In the genomic region with DNA sequence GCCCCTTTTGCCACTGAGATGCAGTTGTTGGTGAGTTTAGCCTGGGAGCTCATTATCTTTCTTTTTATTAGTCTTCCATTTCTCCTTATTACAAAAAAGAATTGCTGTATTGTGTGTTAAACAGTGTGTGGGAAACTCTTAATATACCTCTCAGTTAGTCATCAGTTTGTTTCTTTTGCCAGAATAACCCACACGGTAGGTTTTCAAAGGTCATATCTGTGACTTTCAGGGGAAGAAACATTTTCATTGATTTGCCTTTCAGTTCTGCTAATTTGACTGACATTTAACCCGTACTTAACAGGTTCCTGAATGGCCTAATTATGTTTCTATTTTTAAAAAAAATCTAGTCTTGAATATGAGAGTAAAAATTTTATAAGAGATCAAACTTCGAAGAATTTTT, we compare ENCODE assay signal across 1 cellular context.
TF ChIP-seq lines count a peak whose summit lies in the region.

No MANE protein-coding gene starts in this region.

TF ChIP-seq in GM12878, 131 proteins besides CTCF, POLR2A, EP300 and RAD21 (continued from another document):
- TF ChIP-seq, protein P1, sequence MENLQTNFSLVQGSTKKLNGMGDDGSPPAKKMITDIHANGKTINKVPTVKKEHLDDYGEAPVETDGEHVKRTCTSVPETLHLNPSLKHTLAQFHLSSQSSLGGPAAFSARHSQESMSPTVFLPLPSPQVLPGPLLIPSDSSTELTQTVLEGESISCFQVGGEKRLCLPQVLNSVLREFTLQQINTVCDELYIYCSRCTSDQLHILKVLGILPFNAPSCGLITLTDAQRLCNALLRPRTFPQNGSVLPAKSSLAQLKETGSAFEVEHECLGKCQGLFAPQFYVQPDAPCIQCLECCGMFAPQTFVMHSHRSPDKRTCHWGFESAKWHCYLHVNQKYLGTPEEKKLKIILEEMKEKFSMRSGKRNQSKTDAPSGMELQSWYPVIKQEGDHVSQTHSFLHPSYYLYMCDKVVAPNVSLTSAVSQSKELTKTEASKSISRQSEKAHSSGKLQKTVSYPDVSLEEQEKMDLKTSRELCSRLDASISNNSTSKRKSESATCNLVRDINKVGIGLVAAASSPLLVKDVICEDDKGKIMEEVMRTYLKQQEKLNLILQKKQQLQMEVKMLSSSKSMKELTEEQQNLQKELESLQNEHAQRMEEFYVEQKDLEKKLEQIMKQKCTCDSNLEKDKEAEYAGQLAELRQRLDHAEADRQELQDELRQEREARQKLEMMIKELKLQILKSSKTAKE (IDR thresholded peaks at IDR 0.05; ENCODE audit: low read depth, poor library complexity, severe bottlenecking): peak; percentile 68
- TF ChIP-seq POU2F2 (IDR thresholded peaks at IDR 0.05; ENCODE audit: borderline replicate concordance, low read depth, low read length): 0 out of 3 replicates have a peak, but pooled peaks have one; percentile 15
- no peak for TF ChIP-seq TCF7 (IDR thresholded peaks at IDR 0.05; ENCODE audit: borderline replicate concordance)
- TF ChIP-seq SPI1 (IDR thresholded peaks at IDR 0.05; ENCODE audit: borderline replicate concordance, insufficient read depth, low read depth, low read length): peak; percentile 78
- TF ChIP-seq MTA2 (IDR thresholded peaks at IDR 0.05; ENCODE audit: low read depth): peak; percentile 97
- no peak for TF ChIP-seq CBX3 (IDR thresholded peaks at IDR 0.05; ENCODE audit: borderline replicate concordance, low read depth)
- TF ChIP-seq NBN (IDR thresholded peaks at IDR 0.05): peak; percentile 37; the same call in 1 of the 2 replicates
- TF ChIP-seq, protein P2, sequence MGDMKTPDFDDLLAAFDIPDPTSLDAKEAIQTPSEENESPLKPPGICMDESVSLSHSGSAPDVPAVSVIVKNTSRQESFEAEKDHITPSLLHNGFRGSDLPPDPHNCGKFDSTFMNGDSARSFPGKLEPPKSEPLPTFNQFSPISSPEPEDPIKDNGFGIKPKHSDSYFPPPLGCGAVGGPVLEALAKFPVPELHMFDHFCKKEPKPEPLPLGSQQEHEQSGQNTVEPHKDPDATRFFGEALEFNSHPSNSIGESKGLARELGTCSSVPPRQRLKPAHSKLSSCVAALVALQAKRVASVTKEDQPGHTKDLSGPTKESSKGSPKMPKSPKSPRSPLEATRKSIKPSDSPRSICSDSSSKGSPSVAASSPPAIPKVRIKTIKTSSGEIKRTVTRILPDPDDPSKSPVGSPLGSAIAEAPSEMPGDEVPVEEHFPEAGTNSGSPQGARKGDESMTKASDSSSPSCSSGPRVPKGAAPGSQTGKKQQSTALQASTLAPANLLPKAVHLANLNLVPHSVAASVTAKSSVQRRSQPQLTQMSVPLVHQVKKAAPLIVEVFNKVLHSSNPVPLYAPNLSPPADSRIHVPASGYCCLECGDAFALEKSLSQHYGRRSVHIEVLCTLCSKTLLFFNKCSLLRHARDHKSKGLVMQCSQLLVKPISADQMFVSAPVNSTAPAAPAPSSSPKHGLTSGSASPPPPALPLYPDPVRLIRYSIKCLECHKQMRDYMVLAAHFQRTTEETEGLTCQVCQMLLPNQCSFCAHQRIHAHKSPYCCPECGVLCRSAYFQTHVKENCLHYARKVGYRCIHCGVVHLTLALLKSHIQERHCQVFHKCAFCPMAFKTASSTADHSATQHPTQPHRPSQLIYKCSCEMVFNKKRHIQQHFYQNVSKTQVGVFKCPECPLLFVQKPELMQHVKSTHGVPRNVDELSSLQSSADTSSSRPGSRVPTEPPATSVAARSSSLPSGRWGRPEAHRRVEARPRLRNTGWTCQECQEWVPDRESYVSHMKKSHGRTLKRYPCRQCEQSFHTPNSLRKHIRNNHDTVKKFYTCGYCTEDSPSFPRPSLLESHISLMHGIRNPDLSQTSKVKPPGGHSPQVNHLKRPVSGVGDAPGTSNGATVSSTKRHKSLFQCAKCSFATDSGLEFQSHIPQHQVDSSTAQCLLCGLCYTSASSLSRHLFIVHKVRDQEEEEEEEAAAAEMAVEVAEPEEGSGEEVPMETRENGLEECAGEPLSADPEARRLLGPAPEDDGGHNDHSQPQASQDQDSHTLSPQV (IDR thresholded peaks at IDR 0.05): no peak
- TF ChIP-seq MEF2B (IDR thresholded peaks at IDR 0.05; ENCODE audit: partially characterized antibody, poor library complexity, severe bottlenecking): peak; percentile 48
- no peak for TF ChIP-seq CHD1 (IDR thresholded peaks at IDR 0.05; ENCODE audit: low read depth, low read length)
- TF ChIP-seq, protein P3, sequence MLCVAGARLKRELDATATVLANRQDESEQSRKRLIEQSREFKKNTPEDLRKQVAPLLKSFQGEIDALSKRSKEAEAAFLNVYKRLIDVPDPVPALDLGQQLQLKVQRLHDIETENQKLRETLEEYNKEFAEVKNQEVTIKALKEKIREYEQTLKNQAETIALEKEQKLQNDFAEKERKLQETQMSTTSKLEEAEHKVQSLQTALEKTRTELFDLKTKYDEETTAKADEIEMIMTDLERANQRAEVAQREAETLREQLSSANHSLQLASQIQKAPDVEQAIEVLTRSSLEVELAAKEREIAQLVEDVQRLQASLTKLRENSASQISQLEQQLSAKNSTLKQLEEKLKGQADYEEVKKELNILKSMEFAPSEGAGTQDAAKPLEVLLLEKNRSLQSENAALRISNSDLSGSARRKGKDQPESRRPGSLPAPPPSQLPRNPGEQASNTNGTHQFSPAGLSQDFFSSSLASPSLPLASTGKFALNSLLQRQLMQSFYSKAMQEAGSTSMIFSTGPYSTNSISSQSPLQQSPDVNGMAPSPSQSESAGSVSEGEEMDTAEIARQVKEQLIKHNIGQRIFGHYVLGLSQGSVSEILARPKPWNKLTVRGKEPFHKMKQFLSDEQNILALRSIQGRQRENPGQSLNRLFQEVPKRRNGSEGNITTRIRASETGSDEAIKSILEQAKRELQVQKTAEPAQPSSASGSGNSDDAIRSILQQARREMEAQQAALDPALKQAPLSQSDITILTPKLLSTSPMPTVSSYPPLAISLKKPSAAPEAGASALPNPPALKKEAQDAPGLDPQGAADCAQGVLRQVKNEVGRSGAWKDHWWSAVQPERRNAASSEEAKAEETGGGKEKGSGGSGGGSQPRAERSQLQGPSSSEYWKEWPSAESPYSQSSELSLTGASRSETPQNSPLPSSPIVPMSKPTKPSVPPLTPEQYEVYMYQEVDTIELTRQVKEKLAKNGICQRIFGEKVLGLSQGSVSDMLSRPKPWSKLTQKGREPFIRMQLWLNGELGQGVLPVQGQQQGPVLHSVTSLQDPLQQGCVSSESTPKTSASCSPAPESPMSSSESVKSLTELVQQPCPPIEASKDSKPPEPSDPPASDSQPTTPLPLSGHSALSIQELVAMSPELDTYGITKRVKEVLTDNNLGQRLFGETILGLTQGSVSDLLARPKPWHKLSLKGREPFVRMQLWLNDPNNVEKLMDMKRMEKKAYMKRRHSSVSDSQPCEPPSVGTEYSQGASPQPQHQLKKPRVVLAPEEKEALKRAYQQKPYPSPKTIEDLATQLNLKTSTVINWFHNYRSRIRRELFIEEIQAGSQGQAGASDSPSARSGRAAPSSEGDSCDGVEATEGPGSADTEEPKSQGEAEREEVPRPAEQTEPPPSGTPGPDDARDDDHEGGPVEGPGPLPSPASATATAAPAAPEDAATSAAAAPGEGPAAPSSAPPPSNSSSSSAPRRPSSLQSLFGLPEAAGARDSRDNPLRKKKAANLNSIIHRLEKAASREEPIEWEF (IDR thresholded peaks at IDR 0.05; ENCODE audit: insufficient replicate concordance, low read depth, low read length): peak; percentile 69
- TF ChIP-seq SMARCA5 (IDR thresholded peaks at IDR 0.05): no peak
- 0 out of 2 replicates have a peak, but pooled peaks have one; percentile 27 for TF ChIP-seq PAX5 (IDR thresholded peaks at IDR 0.05; ENCODE audit: borderline replicate concordance, low read depth, low read length)
- TF ChIP-seq, protein P4, sequence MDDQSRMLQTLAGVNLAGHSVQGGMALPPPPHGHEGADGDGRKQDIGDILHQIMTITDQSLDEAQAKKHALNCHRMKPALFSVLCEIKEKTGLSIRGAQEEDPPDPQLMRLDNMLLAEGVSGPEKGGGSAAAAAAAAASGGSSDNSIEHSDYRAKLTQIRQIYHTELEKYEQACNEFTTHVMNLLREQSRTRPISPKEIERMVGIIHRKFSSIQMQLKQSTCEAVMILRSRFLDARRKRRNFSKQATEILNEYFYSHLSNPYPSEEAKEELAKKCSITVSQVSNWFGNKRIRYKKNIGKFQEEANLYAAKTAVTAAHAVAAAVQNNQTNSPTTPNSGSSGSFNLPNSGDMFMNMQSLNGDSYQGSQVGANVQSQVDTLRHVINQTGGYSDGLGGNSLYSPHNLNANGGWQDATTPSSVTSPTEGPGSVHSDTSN (IDR thresholded peaks at IDR 0.05; ENCODE audit: insufficient replicate concordance, low read depth, low read length): peak; percentile 62
- no peak for TF ChIP-seq CEBPB (IDR thresholded peaks at IDR 0.05; ENCODE audit: borderline replicate concordance in 1 of 2, low read depth in 2 of 2, low read length in 2 of 2)
- TF ChIP-seq NR2F1 (conservative IDR thresholded peaks at IDR 0.05): peak; percentile 95
- peak; percentile 59; the same call in 1 of the 2 replicates for TF ChIP-seq DPF2 (IDR thresholded peaks at IDR 0.05)
- TF ChIP-seq, protein P5, sequence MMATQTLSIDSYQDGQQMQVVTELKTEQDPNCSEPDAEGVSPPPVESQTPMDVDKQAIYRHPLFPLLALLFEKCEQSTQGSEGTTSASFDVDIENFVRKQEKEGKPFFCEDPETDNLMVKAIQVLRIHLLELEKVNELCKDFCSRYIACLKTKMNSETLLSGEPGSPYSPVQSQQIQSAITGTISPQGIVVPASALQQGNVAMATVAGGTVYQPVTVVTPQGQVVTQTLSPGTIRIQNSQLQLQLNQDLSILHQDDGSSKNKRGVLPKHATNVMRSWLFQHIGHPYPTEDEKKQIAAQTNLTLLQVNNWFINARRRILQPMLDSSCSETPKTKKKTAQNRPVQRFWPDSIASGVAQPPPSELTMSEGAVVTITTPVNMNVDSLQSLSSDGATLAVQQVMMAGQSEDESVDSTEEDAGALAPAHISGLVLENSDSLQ (IDR thresholded peaks at IDR 0.05): peak; percentile 94
- TF ChIP-seq, protein P6, sequence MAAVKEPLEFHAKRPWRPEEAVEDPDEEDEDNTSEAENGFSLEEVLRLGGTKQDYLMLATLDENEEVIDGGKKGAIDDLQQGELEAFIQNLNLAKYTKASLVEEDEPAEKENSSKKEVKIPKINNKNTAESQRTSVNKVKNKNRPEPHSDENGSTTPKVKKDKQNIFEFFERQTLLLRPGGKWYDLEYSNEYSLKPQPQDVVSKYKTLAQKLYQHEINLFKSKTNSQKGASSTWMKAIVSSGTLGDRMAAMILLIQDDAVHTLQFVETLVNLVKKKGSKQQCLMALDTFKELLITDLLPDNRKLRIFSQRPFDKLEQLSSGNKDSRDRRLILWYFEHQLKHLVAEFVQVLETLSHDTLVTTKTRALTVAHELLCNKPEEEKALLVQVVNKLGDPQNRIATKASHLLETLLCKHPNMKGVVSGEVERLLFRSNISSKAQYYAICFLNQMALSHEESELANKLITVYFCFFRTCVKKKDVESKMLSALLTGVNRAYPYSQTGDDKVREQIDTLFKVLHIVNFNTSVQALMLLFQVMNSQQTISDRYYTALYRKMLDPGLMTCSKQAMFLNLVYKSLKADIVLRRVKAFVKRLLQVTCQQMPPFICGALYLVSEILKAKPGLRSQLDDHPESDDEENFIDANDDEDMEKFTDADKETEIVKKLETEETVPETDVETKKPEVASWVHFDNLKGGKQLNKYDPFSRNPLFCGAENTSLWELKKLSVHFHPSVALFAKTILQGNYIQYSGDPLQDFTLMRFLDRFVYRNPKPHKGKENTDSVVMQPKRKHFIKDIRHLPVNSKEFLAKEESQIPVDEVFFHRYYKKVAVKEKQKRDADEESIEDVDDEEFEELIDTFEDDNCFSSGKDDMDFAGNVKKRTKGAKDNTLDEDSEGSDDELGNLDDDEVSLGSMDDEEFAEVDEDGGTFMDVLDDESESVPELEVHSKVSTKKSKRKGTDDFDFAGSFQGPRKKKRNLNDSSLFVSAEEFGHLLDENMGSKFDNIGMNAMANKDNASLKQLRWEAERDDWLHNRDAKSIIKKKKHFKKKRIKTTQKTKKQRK (IDR thresholded peaks at IDR 0.05; ENCODE audit: low read depth, low read length): no peak
- TF ChIP-seq, protein P7, sequence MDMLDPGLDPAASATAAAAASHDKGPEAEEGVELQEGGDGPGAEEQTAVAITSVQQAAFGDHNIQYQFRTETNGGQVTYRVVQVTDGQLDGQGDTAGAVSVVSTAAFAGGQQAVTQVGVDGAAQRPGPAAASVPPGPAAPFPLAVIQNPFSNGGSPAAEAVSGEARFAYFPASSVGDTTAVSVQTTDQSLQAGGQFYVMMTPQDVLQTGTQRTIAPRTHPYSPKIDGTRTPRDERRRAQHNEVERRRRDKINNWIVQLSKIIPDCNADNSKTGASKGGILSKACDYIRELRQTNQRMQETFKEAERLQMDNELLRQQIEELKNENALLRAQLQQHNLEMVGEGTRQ (IDR thresholded peaks at IDR 0.05; ENCODE audit: borderline replicate concordance, low read depth, low read length): no peak
- TF ChIP-seq CHD2 (IDR thresholded peaks at IDR 0.05; ENCODE audit: borderline replicate concordance, low read depth, low read length): peak; percentile 44; the same call in 1 of the 2 replicates
- TF ChIP-seq, protein P8, sequence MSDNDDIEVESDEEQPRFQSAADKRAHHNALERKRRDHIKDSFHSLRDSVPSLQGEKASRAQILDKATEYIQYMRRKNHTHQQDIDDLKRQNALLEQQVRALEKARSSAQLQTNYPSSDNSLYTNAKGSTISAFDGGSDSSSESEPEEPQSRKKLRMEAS (IDR thresholded peaks at IDR 0.05; ENCODE audit: low read depth, low read length): no peak
- no peak for TF ChIP-seq MEF2A (IDR thresholded peaks at IDR 0.05; ENCODE audit: insufficient read depth, low read depth, low read length)
